In the genomic region with DNA sequence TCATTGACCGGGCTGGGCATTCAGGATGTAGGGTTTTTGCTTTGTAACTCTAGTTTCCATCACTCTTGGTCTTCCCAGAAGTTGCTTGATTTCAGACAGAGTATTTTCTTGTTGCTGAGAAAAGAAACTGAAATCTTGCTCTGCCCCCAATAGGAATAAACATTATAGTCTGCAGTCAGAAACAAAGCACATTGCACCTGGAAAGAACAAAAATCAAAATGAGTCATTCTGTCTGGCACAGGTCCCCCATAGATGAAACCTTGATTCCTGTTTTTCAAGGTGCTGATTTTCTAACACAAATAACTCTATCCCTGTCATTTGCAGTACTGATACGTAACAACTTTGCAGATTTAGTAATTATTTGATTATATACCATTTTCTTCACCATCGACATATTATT, we compare ENCODE assay signal across 21 cellular contexts.
DNase-seq lines count a peak whose midpoint lies in the region; ATAC-seq and TF ChIP-seq lines count a peak whose summit lies in the region.
"Had no signal": no experiment of that assay in that cellular context is flagged by ENCODE, and none has a peak within 500 bp of the region (broad histone marks: within the 10 kb centered on the region; RNA-seq: fewer than 3 reads in every experiment).

No MANE protein-coding gene starts in this region.

- no peaks in the 10 kb centered on the region for H3K79me2 ChIP-seq in GM23338 (replicated peaks; ENCODE audit: insufficient read depth)
- no peaks in the 10 kb centered on the region for H3K79me2 ChIP-seq in PC-3 (ENCODE audit: low read length)

- peak overlapping the region; percentile 80 for H2AFZ ChIP-seq in GM23338
- no peak overlapping the region for H2AFZ ChIP-seq in PC-3 (ENCODE audit: low read length)

- no peak for TF ChIP-seq CTCF in GM23338 (conservative IDR thresholded peaks at IDR 0.05; ENCODE audit: low read depth in 2 of 2)
- no peak for TF ChIP-seq CTCF in PC-3 (conservative IDR thresholded peaks at IDR 0.05; ENCODE audit: low read depth, low read length)
- TF ChIP-seq CTCF in epithelial cell of esophagus (IDR thresholded peaks at IDR 0.05; ENCODE audit: insufficient read depth, low read depth, low read length, missing control alignments): no peak

- peaks cover 4% of the 10 kb centered on the region; the same call in 2 of the 3 replicates for H3K36me3 Mint-ChIP-seq in GM23338 (ENCODE audit: low read depth)
- no peaks in the 10 kb centered on the region for H3K36me3 Mint-ChIP-seq in activated T-cell treated with anti-CD3 and anti-CD28 coated beads, Interleukin-2, amount 50 U/mL, for 24 hours (ENCODE audit: low read depth)
- H3K36me3 Mint-ChIP-seq: CD14-positive monocyte; CD8-positive, alpha-beta memory T cell had no signal

- H3F3A ChIP-seq in GM23338 (replicated peaks; ENCODE audit: low read depth): no peaks in the 10 kb centered on the region
- H3F3A ChIP-seq in PC-3 (ENCODE audit: low read length, unreplicated experiment): no peaks in the 10 kb centered on the region

- H3K4me2 ChIP-seq in GM23338: no peak overlapping the region
- no peak overlapping the region for H3K4me2 ChIP-seq in PC-3 (ENCODE audit: low read length)
- H3K4me2 ChIP-seq: A549; BLaER1 treated with 17β-estradiol and CSF1 and Interleukin-3, amounts not matched to agents 10 nM and 100 nM had no signal

- no peak overlapping the region for H3K4me3 ChIP-seq in GM23338
- no peak overlapping the region for H3K4me3 ChIP-seq in PC-3 (ENCODE audit: low read length)
- no peak overlapping the region for H3K4me3 ChIP-seq in epithelial cell of esophagus (ENCODE audit: low read length)
- H3K4me3 ChIP-seq in MG63: no peak overlapping the region
- H3K4me3 ChIP-seq: A549; BLaER1 treated with 17β-estradiol and CSF1 and Interleukin-3, amounts not matched to agents 10 nM and 100 nM; HAP-1 had no signal

- ATAC-seq in GM23338 (no peak), PC-3 (no peak)
- ATAC-seq: A549 had no signal

- CTCF ChIA-PET in PC-3 (lab: Charles Lee): no interaction called here

- H3K27ac ChIP-seq in GM23338 (ENCODE audit: low read depth) (no peak overlapping the region), PC-3 (ENCODE audit: low read length) (no peak overlapping the region)
- H3K27ac ChIP-seq: A549; BLaER1 treated with 17β-estradiol and CSF1 and Interleukin-3, amounts not matched to agents 10 nM and 100 nM had no signal

- no peaks in the 10 kb centered on the region for H3K4me1 ChIP-seq in GM23338 (ENCODE audit: insufficient read depth)
- 0 out of 2 replicates have a peak, but pooled peaks cover 9% of the 10 kb centered on the region for H3K4me1 ChIP-seq in PC-3 (ENCODE audit: insufficient read depth, low read length)
- H3K4me1 ChIP-seq: A549; BE2C; BLaER1 treated with 17β-estradiol and CSF1 and Interleukin-3, amounts not matched to agents 10 nM and 100 nM; HAP-1 had no signal

- POLR2A ChIA-PET in PC-3 (lab: Charles Lee; ENCODE audit: unreplicated experiment): no interaction called here

- intact Hi-C loops in PC-3 (cut with micrococcal nuclease): no loop called here

- BruUV-seq in PC-3 (replicated peaks; lab: Mats Ljungman, UMichigan): no TSS peak

- H3K27me3 Mint-ChIP-seq in GM23338 (ENCODE audit: insufficient read depth, low read depth, poor library complexity): no peaks in the 10 kb centered on the region
- no peaks in the 10 kb centered on the region for H3K27me3 Mint-ChIP-seq in activated T-cell treated with anti-CD3 and anti-CD28 coated beads, Interleukin-2, amount 50 U/mL, for 24 hours
- H3K27me3 Mint-ChIP-seq: CD4-positive, alpha-beta T cell; CD8-positive, alpha-beta memory T cell had no signal

- no peak overlapping the region for H3K27ac Mint-ChIP-seq in GM23338
- H3K27ac Mint-ChIP-seq in activated T-cell treated with anti-CD3 and anti-CD28 coated beads, Interleukin-2, amount 50 U/mL, for 24 hours: no peak overlapping the region
- H3K27ac Mint-ChIP-seq: CD14-positive monocyte; CD4-positive, alpha-beta T cell; CD8-positive, alpha-beta memory T cell; HFFc6 had no signal

- H3K27me3 ChIP-seq in GM23338 (ENCODE audit: insufficient read depth): no peaks in the 10 kb centered on the region
- no peaks in the 10 kb centered on the region for H3K27me3 ChIP-seq in PC-3 (ENCODE audit: low read length)
- H3K27me3 ChIP-seq in MG63: no peaks in the 10 kb centered on the region
- H3K27me3 ChIP-seq: BE2C; BLaER1 treated with 17β-estradiol and CSF1 and Interleukin-3, amounts not matched to agents 10 nM and 100 nM had no signal

- 0 out of 2 replicates have a peak, but pooled peaks cover 3% of the 10 kb centered on the region for H3K9me2 ChIP-seq in GM23338 (ENCODE audit: insufficient read depth)
- H3K9me2 ChIP-seq in PC-3 (replicated peaks; ENCODE audit: low read length): no peaks in the 10 kb centered on the region

- no peak overlapping the region for H3K9ac ChIP-seq in PC-3 (ENCODE audit: low read length)
- H3K9ac ChIP-seq: BLaER1 treated with 17β-estradiol and CSF1 and Interleukin-3, amounts not matched to agents 10 nM and 100 nM had no signal

- H3K9me3 Mint-ChIP-seq in GM23338: peaks cover 27% of the 10 kb centered on the region
- peaks cover 2% of the 10 kb centered on the region for H3K9me3 Mint-ChIP-seq in activated T-cell treated with anti-CD3 and anti-CD28 coated beads, Interleukin-2, amount 50 U/mL, for 24 hours
- H3K9me3 Mint-ChIP-seq: CD4-positive, alpha-beta T cell had no signal

- H3K4me3 Mint-ChIP-seq in GM23338: no peak overlapping the region
- H3K4me3 Mint-ChIP-seq in activated T-cell treated with anti-CD3 and anti-CD28 coated beads, Interleukin-2, amount 50 U/mL, for 24 hours: no peak overlapping the region
- H3K4me3 Mint-ChIP-seq: CD14-positive monocyte; CD4-positive, alpha-beta T cell; CD8-positive, alpha-beta memory T cell; HFFc6 had no signal

- no peaks in the 10 kb centered on the region for H3K36me3 ChIP-seq in GM23338 (ENCODE audit: insufficient read depth)
- H3K36me3 ChIP-seq in PC-3 (ENCODE audit: low read depth, low read length): no peaks in the 10 kb centered on the region
- no peaks in the 10 kb centered on the region for H3K36me3 ChIP-seq in MG63
- H3K36me3 ChIP-seq: BE2C; BLaER1 treated with 17β-estradiol and CSF1 and Interleukin-3, amounts not matched to agents 10 nM and 100 nM; HAP-1 had no signal

- DNase-seq in GM23338 (ENCODE audit: low spot score) (no peak), PC-3 (peak; percentile 60), epithelial cell of esophagus (ENCODE audit: low read depth) (peak; percentile 25), NCI-H82 treated with DMSO at 0.1 percent for 48 hours (lab: John Stamatoyannopoulos, UW; ENCODE audit: unreplicated experiment) (no peak), MG63 (no peak)
- DNase-seq in activated T-cell treated with anti-CD3 and anti-CD28 coated beads, Interleukin-2, amount 50 U/mL, for 24 hours: no peak
- DNase-seq: 8988T; ACHN; AML-193; BE2C; CD4-positive, alpha-beta T cell; CD8-positive, alpha-beta memory T cell; DMS53; DMS79 treated with DMSO at 0.1 percent for 48 hours; GF-D8; GOT3; HFFc6 had no signal

- H3K9me3 ChIP-seq in PC-3 (ENCODE audit: low read length) (no peaks in the 10 kb centered on the region), MG63 (no peaks in the 10 kb centered on the region)
- H3K9me3 ChIP-seq: A549; BE2C; BLaER1 treated with 17β-estradiol and CSF1 and Interleukin-3, amounts not matched to agents 10 nM and 100 nM; HAP-1 had no signal

- no peaks in the 10 kb centered on the region for H3K4me1 Mint-ChIP-seq in GM23338
- H3K4me1 Mint-ChIP-seq in activated T-cell treated with anti-CD3 and anti-CD28 coated beads, Interleukin-2, amount 50 U/mL, for 24 hours (ENCODE audit: low read depth): no peaks in the 10 kb centered on the region
- H3K4me1 Mint-ChIP-seq: CD14-positive monocyte; CD8-positive, alpha-beta memory T cell had no signal

- H4K20me1 ChIP-seq in GM23338 (replicated peaks; ENCODE audit: insufficient read depth): no peaks in the 10 kb centered on the region
- no peaks in the 10 kb centered on the region for H4K20me1 ChIP-seq in PC-3 (ENCODE audit: low read length)
- H4K20me1 ChIP-seq: BLaER1 treated with 17β-estradiol and CSF1 and Interleukin-3, amounts not matched to agents 10 nM and 100 nM had no signal

TF ChIP-seq in GM23338, 12 proteins besides CTCF, POLR2A, EP300 and RAD21 (continues in another document):
- TF ChIP-seq, protein P1, sequence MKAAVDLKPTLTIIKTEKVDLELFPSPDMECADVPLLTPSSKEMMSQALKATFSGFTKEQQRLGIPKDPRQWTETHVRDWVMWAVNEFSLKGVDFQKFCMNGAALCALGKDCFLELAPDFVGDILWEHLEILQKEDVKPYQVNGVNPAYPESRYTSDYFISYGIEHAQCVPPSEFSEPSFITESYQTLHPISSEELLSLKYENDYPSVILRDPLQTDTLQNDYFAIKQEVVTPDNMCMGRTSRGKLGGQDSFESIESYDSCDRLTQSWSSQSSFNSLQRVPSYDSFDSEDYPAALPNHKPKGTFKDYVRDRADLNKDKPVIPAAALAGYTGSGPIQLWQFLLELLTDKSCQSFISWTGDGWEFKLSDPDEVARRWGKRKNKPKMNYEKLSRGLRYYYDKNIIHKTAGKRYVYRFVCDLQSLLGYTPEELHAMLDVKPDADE (IDR thresholded peaks at IDR 0.05): no peak
- TF ChIP-seq CREB1 (CRISPR knock-in tag; IDR thresholded peaks at IDR 0.05; ENCODE audit: low read depth) (no peak), STAT1 (IDR thresholded peaks at IDR 0.05; ENCODE audit: unreplicated experiment) (no peak), NANOG (IDR thresholded peaks at IDR 0.05; ENCODE audit: borderline replicate concordance) (no peak)
- TF ChIP-seq, protein P2, sequence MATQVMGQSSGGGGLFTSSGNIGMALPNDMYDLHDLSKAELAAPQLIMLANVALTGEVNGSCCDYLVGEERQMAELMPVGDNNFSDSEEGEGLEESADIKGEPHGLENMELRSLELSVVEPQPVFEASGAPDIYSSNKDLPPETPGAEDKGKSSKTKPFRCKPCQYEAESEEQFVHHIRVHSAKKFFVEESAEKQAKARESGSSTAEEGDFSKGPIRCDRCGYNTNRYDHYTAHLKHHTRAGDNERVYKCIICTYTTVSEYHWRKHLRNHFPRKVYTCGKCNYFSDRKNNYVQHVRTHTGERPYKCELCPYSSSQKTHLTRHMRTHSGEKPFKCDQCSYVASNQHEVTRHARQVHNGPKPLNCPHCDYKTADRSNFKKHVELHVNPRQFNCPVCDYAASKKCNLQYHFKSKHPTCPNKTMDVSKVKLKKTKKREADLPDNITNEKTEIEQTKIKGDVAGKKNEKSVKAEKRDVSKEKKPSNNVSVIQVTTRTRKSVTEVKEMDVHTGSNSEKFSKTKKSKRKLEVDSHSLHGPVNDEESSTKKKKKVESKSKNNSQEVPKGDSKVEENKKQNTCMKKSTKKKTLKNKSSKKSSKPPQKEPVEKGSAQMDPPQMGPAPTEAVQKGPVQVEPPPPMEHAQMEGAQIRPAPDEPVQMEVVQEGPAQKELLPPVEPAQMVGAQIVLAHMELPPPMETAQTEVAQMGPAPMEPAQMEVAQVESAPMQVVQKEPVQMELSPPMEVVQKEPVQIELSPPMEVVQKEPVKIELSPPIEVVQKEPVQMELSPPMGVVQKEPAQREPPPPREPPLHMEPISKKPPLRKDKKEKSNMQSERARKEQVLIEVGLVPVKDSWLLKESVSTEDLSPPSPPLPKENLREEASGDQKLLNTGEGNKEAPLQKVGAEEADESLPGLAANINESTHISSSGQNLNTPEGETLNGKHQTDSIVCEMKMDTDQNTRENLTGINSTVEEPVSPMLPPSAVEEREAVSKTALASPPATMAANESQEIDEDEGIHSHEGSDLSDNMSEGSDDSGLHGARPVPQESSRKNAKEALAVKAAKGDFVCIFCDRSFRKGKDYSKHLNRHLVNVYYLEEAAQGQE (IDR thresholded peaks at IDR 0.05; ENCODE audit: unreplicated experiment): no peak

Comparison
In these comparisons a context has a peak if more than half of its experiments do, and no peak if none do; other contexts are left out.
1. DNase-seq: peak in PC-3 (single experiment) and epithelial cell of esophagus (single experiment); none in GM23338 (single experiment), NCI-H82 treated with DMSO at 0.1 percent for 48 hours (single experiment), activated T-cell treated with anti-CD3 and anti-CD28 coated beads, Interleukin-2, amount 50 U/mL, for 24 hours (single experiment) and MG63 (single experiment).